Comparison of ENCODE assay signal across 8 cellular contexts in the genomic region with DNA sequence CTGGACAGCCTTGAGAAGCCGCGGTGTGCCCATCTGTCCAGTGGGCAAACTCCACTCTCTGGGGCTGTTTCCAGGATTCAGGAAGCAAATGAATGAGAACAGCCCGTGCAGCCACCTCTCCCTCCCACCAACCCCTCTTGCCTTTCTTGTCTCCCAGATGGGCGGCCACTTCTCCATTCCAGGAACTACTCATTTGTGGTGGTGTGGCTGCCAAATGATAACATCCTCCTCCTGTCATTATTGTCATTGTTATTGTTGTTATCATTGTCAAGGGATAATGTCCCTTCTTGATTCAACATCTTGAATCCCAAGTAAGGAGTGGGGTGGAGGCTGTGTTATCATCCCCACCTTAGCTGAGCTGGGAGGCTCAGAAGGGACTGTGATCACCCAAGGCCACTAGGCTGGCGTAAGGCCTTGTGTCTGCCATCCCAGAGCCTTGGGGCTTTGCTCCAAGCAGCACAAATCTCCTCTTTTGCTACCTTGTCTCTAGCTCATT. TPM values are rescaled to one million over a fixed set of nuclear protein-coding genes. Genes with fewer than 3 reads are reported as not detected.
A peak's percentile ranks its signal among the peaks of the same experiment; 100 is the strongest.
DNase-seq lines count a peak whose midpoint lies in the region; ATAC-seq and TF ChIP-seq lines count a peak whose summit lies in the region.

No MANE protein-coding gene starts in this region.

- TF ChIP-seq POLR2A in HCT116 (IDR thresholded peaks at IDR 0.05; ENCODE audit: borderline replicate concordance, extremely low read depth, insufficient read depth, insufficient read length): no peak
- no peak for TF ChIP-seq POLR2A in esophagus squamous epithelium (IDR thresholded peaks at IDR 0.05)
- TF ChIP-seq POLR2A in gastrocnemius medialis (IDR thresholded peaks at IDR 0.05): no peak

- in situ Hi-C loops in gastrocnemius medialis (cut with MboI; ENCODE audit: low sequenced_read_pairs in 4 of 4): loop anchor here in 2 of 4 donors (5.0 kb wide), 2 partner anchors 48 to 148 kb away; no protein-coding TSS in a partner anchor

- H3K9me2 ChIP-seq in HCT116 (ENCODE audit: insufficient read depth): no peaks in the 10 kb centered on the region

- no peak overlapping the region for H2AFZ ChIP-seq in HCT116 (ENCODE audit: low read depth, low read length, poor library complexity, severe bottlenecking)

- H3K36me3 ChIP-seq in HCT116 (ENCODE audit: control insufficient read depth in 1 of 2, insufficient read depth in 2 of 2, low read length in 2 of 2) (peaks cover 2 to 3% of the 10 kb centered on the region in 2 experiments; a peak in 2 of 4 replicates), SK-N-MC (ENCODE audit: insufficient read depth, low read length) (no peaks in the 10 kb centered on the region; the same call in 1 of the 2 replicates), esophagus squamous epithelium (peaks cover 0 to 33% (median 0%) of the 10 kb centered on the region in 3 donors), gastrocnemius medialis (no peaks in the 10 kb centered on the region)

- H3K9ac ChIP-seq in HCT116 (ENCODE audit: low read length) (peak overlapping the region; percentile 95; the same call in 1 of the 2 replicates), SK-N-MC (ENCODE audit: insufficient read length) (peak overlapping the region; percentile 91)

- intact Hi-C loops in HCT116 (cut with micrococcal nuclease): no loop called here
- intact Hi-C loops in esophagus squamous epithelium (cut with DNase I): loop anchor here (5.0 to 10.0 kb wide), 2 partner anchors 85 to 143 kb away; no protein-coding TSS in a partner anchor
- intact Hi-C loops in gastrocnemius medialis (cut with DNase I; ENCODE audit: low total_unique reads): no loop called here

- DNase-seq in HCT116 (ENCODE audit: low read depth, low spot score) (no peak), SK-N-MC (ENCODE audit: low read depth, low spot score) (no peak), esophagus squamous epithelium (lab: John Stamatoyannopoulos, UW) (no peak), gastrocnemius medialis (no peak), SHP77 treated with DMSO at 0.1 percent for 48 hours (lab: John Stamatoyannopoulos, UW) (no peak), HK-2 (ENCODE audit: unreplicated experiment) (no peak), islet precursor cell (no peak)

- WGBS in esophagus squamous epithelium, 2 donors: 27 to 62% methylated on average over 3 to 5 of the region's 5 CpGs

- H4K20me1 ChIP-seq in HCT116 (ENCODE audit: insufficient read depth): peaks cover 4% of the 10 kb centered on the region; the same call in 1 of the 2 replicates

- POLR2A ChIA-PET in HCT116 (lab: Charles Lee): no interaction called here

- RAD21 ChIA-PET in HCT116 (lab: Charles Lee; ENCODE audit: low non-redundant PET in 1 of 2, low total read pairs in 2 of 2, uncharacterized antibody in 2 of 2, unreplicated experiment in 2 of 2): interaction anchor here in 1 of 2 experiments (0.7 kb wide), 1 partner anchor 150 kb away, joined by 7 read pairs; no protein-coding TSS in a partner anchor

- H3K27ac ChIP-seq in HCT116 (ENCODE audit: low read depth, low read length) (peak overlapping the region; percentile 92; the same call in 1 of the 2 replicates), SK-N-MC (no peak overlapping the region), esophagus squamous epithelium (peak overlapping the region; percentile 47 to 96 (median 94)), gastrocnemius medialis (peak overlapping the region; percentile 82 to 99 (median 94))

- H3K9me3 ChIP-seq in HCT116 (ENCODE audit: control insufficient read depth in 1 of 2, insufficient read depth in 1 of 2, low read depth in 1 of 2, low read length in 2 of 2) (no peaks in the 10 kb centered on the region), SK-N-MC (ENCODE audit: low read depth, low read length) (no peaks in the 10 kb centered on the region), esophagus squamous epithelium (no peaks in the 10 kb centered on the region), gastrocnemius medialis (no peaks in the 10 kb centered on the region)

- H3K4me3 ChIP-seq in HCT116 (replicated peaks in 1 of 2; ENCODE audit: low read depth in 1 of 2, low read length in 2 of 2): peak overlapping the region; percentile 89 to 90
- peak overlapping the region; percentile 95 for H3K4me3 ChIP-seq in SK-N-MC
- H3K4me3 ChIP-seq in esophagus squamous epithelium: peak overlapping the region; percentile 79 to 94 (median 91)
- peak overlapping the region; percentile 71 to 98 (median 82) for H3K4me3 ChIP-seq in gastrocnemius medialis

- H3K79me2 ChIP-seq in HCT116 (ENCODE audit: insufficient read depth, low read length): peaks cover 65% of the 10 kb centered on the region

- H3K27me3 ChIP-seq in HCT116 (ENCODE audit: insufficient read depth, low read length) (no peaks in the 10 kb centered on the region), esophagus squamous epithelium (no peaks in the 10 kb centered on the region), gastrocnemius medialis (no peaks in the 10 kb centered on the region)

- peak overlapping the region; percentile 84 for H3K4me2 ChIP-seq in HCT116 (ENCODE audit: low read length)

- TSS peak; percentile 44 for BruUV-seq in HCT116 (replicated peaks; lab: Mats Ljungman, UMichigan)

- no peak for TF ChIP-seq RAD21 in HCT116 (IDR thresholded peaks at IDR 0.05; ENCODE audit: low read depth)

- ATAC-seq in HCT116: no peak
- no peak for ATAC-seq in gastrocnemius medialis
- ATAC-seq in HG02870 (IDR thresholded peaks at IDR 0.05; ENCODE audit: unreplicated experiment): no peak

- peaks cover 7 to 14% of the 10 kb centered on the region in 2 experiments; a peak in 3 of 4 replicates for H3K4me1 ChIP-seq in HCT116 (ENCODE audit: control insufficient read depth in 1 of 2, insufficient read depth in 2 of 2, low read length in 2 of 2)
- peaks cover 23 to 56% (median 28%) of the 10 kb centered on the region in 3 donors for H3K4me1 ChIP-seq in esophagus squamous epithelium
- H3K4me1 ChIP-seq in gastrocnemius medialis: peaks cover 27 to 29% of the 10 kb centered on the region in 2 donors

- CTCF ChIA-PET in HCT116 (lab: Charles Lee): interaction anchor here (3.0 kb wide), 1 partner anchor 138 kb away, joined by 36 read pairs; no protein-coding TSS in a partner anchor

- TF ChIP-seq CTCF in HCT116 (IDR thresholded peaks at IDR 0.05 in 2 of 3, conservative IDR thresholded peaks at IDR 0.05 in 1 of 3; ENCODE audit: borderline replicate concordance in 1 of 3, insufficient read depth in 1 of 3, low read depth in 2 of 3, low read length in 2 of 3): no peak
- no peak for TF ChIP-seq CTCF in esophagus squamous epithelium (IDR thresholded peaks at IDR 0.05)
- TF ChIP-seq CTCF in gastrocnemius medialis (IDR thresholded peaks at IDR 0.05 in 4 of 5, conservative IDR thresholded peaks at IDR 0.05 in 1 of 5): no peak

TF ChIP-seq in HCT116, 20 proteins besides CTCF, POLR2A, EP300 and RAD21:
- TF ChIP-seq, protein P1, sequence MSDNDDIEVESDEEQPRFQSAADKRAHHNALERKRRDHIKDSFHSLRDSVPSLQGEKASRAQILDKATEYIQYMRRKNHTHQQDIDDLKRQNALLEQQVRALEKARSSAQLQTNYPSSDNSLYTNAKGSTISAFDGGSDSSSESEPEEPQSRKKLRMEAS (IDR thresholded peaks at IDR 0.05): no peak
- no peak for TF ChIP-seq EGR1 (IDR thresholded peaks at IDR 0.05; ENCODE audit: low read depth)
- TF ChIP-seq FOSL1 (IDR thresholded peaks at IDR 0.05; ENCODE audit: low read depth): no peak

RNA-seq across cellular contexts. Expression of gene DNM2, which starts 1.6 kb away (rescaled TPM):
- total RNA-seq in HCT116 (2021; ENCODE audit: unreplicated experiment) (183 TPM), esophagus squamous epithelium (100 to 1,000 TPM in 2 of 4 donors, 10 to 100 TPM in 2; 79.9 to 138 (median 102) TPM), gastrocnemius medialis (100 to 1,000 TPM in 3 of 4 donors, 10 to 100 TPM in 1; 76.2 to 131 (median 108) TPM)
- polyA plus RNA-seq in HCT116 (2012): 163 and 167 TPM in 2 replicates

RNA-seq across cellular contexts. Expression of gene QTRT1, which starts 18.3 kb away (rescaled TPM):
- total RNA-seq in HCT116 (2021; ENCODE audit: unreplicated experiment) (54.6 TPM), esophagus squamous epithelium (10 to 100 TPM; 25.3 to 50.9 (median 27.3) TPM), gastrocnemius medialis (10 to 100 TPM in 3 of 4 donors, 1 to 10 TPM in 1; 9.5 to 25.7 (median 15.4) TPM)
- polyA plus RNA-seq in HCT116 (2012): 57.8 and 69.3 TPM in 2 replicates
